In the genomic region with DNA sequence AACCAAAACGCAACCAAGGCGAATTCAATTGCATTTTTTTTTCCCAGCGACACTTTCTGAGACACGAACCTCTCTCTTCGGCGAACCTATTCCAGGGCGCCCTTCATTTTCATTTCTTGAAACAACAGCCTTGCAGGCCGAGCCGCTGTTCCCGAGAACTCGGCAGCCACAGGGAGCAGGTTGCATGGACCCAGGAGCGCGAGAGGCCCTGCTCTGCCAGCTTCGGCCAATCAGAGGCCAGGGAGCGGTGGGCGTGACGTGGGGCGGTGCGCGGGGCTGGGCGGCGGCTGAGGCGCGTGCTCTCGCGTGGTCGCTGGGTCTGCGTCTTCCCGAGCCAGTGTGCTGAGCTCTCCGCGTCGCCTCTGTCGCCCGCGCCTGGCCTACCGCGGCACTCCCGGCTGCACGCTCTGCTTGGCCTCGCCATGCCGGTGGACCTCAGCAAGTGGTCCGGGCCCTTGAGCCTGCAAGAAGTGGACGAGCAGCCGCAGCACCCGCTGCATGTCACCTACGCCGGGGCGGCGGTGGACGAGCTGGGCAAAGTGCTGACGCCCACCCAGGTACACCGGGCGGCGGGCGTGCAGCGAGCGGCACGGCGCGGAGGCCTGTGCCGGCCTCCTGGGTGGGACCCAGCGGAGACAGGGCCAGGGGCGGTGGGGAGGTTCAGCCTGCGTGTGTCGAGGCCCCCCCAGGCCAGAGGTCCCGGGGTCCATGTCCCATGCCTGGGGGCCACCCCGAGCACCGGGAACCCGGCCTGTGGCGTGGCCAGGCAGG, we compare ENCODE assay signal across 1 cellular context.
TF ChIP-seq lines count a peak whose summit lies in the region.

A gene (plus strand): TSS at position 337 of the 771 bp plus-strand sequence. CDS start 86 bp downstream, at position 423.

TF ChIP-seq in HepG2, 621 proteins besides CTCF, POLR2A, EP300 and RAD21 (continued from another document and continues in another):
- TF ChIP-seq KDM6A (CRISPR knock-in tag; IDR thresholded peaks at IDR 0.05; ENCODE audit: low read depth), result no peak
- no peak for TF ChIP-seq RFX1 (IDR thresholded peaks at IDR 0.05)
- TF ChIP-seq SIN3A (IDR thresholded peaks at IDR 0.05; ENCODE audit: borderline replicate concordance, low read depth, low read length), result peak; percentile 77; the same call in 1 of the 2 replicates
- TF ChIP-seq ZNF792 (CRISPR knock-in tag; IDR thresholded peaks at IDR 0.05), result peak; percentile 64
- TF ChIP-seq PPARG (CRISPR knock-in tag; conservative IDR thresholded peaks at IDR 0.05), result no peak
- TF ChIP-seq NCOA5 (CRISPR knock-in tag; IDR thresholded peaks at IDR 0.05), result no peak
- no peak for TF ChIP-seq ZFP41 (CRISPR knock-in tag; IDR thresholded peaks at IDR 0.05; ENCODE audit: borderline replicate concordance)
- TF ChIP-seq, protein P1, sequence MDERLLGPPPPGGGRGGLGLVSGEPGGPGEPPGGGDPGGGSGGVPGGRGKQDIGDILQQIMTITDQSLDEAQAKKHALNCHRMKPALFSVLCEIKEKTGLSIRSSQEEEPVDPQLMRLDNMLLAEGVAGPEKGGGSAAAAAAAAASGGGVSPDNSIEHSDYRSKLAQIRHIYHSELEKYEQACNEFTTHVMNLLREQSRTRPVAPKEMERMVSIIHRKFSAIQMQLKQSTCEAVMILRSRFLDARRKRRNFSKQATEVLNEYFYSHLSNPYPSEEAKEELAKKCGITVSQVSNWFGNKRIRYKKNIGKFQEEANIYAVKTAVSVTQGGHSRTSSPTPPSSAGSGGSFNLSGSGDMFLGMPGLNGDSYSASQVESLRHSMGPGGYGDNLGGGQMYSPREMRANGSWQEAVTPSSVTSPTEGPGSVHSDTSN (CRISPR knock-in tag; IDR thresholded peaks at IDR 0.05), result no peak
- TF ChIP-seq PHF20 (CRISPR knock-in tag; IDR thresholded peaks at IDR 0.05), result peak; percentile 31
- TF ChIP-seq, protein P2, sequence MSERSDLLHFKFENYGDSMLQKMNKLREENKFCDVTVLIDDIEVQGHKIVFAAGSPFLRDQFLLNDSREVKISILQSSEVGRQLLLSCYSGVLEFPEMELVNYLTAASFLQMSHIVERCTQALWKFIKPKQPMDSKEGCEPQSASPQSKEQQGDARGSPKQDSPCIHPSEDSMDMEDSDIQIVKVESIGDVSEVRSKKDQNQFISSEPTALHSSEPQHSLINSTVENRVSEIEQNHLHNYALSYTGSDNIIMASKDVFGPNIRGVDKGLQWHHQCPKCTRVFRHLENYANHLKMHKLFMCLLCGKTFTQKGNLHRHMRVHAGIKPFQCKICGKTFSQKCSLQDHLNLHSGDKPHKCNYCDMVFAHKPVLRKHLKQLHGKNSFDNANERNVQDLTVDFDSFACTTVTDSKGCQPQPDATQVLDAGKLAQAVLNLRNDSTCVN (CRISPR knock-in tag; IDR thresholded peaks at IDR 0.05; ENCODE audit: borderline replicate concordance), result peak; percentile 87
- TF ChIP-seq ZNF30 (CRISPR knock-in tag; IDR thresholded peaks at IDR 0.05), result no peak
- TF ChIP-seq ZNF496 (CRISPR knock-in tag; IDR thresholded peaks at IDR 0.05; ENCODE audit: insufficient replicate concordance), result no peak
- TF ChIP-seq YY1 (IDR thresholded peaks at IDR 0.05; ENCODE audit: insufficient read depth, insufficient replicate concordance, low read depth, low read length), result peak; percentile 73
- no peak for TF ChIP-seq ZFP1 (CRISPR knock-in tag; IDR thresholded peaks at IDR 0.05)
- no peak for TF ChIP-seq CENPX (CRISPR knock-in tag; IDR thresholded peaks at IDR 0.05)
- peak; percentile 80; the same call in 1 of the 2 replicates for TF ChIP-seq SNAPC2 (CRISPR knock-in tag; IDR thresholded peaks at IDR 0.05)
- 0 out of 2 replicates have a peak, but pooled peaks have one; percentile 37 for TF ChIP-seq ZNF317 (CRISPR knock-in tag; IDR thresholded peaks at IDR 0.05)
- TF ChIP-seq HOXA5 (CRISPR knock-in tag; IDR thresholded peaks at IDR 0.05), result peak; percentile 87
- TF ChIP-seq ZNF713 (CRISPR knock-in tag; IDR thresholded peaks at IDR 0.05), result no peak; the same call in 1 of the 2 replicates
- peak; percentile 46; the same call in 1 of the 2 replicates for TF ChIP-seq NAIF1 (CRISPR knock-in tag; IDR thresholded peaks at IDR 0.05; ENCODE audit: borderline replicate concordance)
- TF ChIP-seq JARID2 (CRISPR knock-in tag; IDR thresholded peaks at IDR 0.05; ENCODE audit: insufficient replicate concordance), result no peak
- TF ChIP-seq, protein P3, sequence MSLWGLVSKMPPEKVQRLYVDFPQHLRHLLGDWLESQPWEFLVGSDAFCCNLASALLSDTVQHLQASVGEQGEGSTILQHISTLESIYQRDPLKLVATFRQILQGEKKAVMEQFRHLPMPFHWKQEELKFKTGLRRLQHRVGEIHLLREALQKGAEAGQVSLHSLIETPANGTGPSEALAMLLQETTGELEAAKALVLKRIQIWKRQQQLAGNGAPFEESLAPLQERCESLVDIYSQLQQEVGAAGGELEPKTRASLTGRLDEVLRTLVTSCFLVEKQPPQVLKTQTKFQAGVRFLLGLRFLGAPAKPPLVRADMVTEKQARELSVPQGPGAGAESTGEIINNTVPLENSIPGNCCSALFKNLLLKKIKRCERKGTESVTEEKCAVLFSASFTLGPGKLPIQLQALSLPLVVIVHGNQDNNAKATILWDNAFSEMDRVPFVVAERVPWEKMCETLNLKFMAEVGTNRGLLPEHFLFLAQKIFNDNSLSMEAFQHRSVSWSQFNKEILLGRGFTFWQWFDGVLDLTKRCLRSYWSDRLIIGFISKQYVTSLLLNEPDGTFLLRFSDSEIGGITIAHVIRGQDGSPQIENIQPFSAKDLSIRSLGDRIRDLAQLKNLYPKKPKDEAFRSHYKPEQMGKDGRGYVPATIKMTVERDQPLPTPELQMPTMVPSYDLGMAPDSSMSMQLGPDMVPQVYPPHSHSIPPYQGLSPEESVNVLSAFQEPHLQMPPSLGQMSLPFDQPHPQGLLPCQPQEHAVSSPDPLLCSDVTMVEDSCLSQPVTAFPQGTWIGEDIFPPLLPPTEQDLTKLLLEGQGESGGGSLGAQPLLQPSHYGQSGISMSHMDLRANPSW (CRISPR knock-in tag; IDR thresholded peaks at IDR 0.05; ENCODE audit: borderline replicate concordance), result no peak
- TF ChIP-seq MEF2D (CRISPR knock-in tag; IDR thresholded peaks at IDR 0.05), result peak; percentile 73; the same call in 1 of the 2 replicates
- no peak for TF ChIP-seq FOXA1 (IDR thresholded peaks at IDR 0.05)
- TF ChIP-seq FOXA1 (CRISPR knock-in tag; IDR thresholded peaks at IDR 0.05), result peak; percentile 26; the same call in 1 of the 2 replicates
- TF ChIP-seq STAT5B (CRISPR knock-in tag; IDR thresholded peaks at IDR 0.05), result 0 out of 2 replicates have a peak, but pooled peaks have one; percentile 25
- no peak for TF ChIP-seq ZNF333 (CRISPR knock-in tag; IDR thresholded peaks at IDR 0.05; ENCODE audit: borderline replicate concordance)
- peak; percentile 93; the same call in 1 of the 2 replicates for TF ChIP-seq ZNF782 (CRISPR knock-in tag; IDR thresholded peaks at IDR 0.05; ENCODE audit: borderline replicate concordance)
- peak; percentile 75 for TF ChIP-seq SOX5 (CRISPR knock-in tag; IDR thresholded peaks at IDR 0.05; ENCODE audit: borderline replicate concordance)
- no peak for TF ChIP-seq TAF15 (IDR thresholded peaks at IDR 0.05; ENCODE audit: low read depth, low read length, poor library complexity, severe bottlenecking)
- TF ChIP-seq, protein P4, sequence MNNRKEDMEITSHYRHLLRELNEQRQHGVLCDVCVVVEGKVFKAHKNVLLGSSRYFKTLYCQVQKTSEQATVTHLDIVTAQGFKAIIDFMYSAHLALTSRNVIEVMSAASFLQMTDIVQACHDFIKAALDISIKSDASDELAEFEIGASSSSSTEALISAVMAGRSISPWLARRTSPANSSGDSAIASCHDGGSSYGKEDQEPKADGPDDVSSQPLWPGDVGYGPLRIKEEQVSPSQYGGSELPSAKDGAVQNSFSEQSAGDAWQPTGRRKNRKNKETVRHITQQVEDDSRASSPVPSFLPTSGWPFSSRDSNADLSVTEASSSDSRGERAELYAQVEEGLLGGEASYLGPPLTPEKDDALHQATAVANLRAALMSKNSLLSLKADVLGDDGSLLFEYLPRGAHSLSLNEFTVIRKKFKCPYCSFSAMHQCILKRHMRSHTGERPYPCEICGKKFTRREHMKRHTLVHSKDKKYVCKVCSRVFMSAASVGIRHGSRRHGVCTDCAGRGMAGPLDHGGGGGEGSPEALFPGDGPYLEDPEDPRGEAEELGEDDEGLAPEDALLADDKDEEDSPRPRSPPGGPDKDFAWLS (CRISPR knock-in tag; IDR thresholded peaks at IDR 0.05; ENCODE audit: borderline replicate concordance), result no peak
- no peak; the same call in 1 of the 2 replicates for TF ChIP-seq GPN1 (CRISPR knock-in tag; IDR thresholded peaks at IDR 0.05; ENCODE audit: borderline replicate concordance)
- TF ChIP-seq RXRB (CRISPR knock-in tag; IDR thresholded peaks at IDR 0.05; ENCODE audit: borderline replicate concordance), result peak; percentile 49; the same call in 1 of the 2 replicates
- TF ChIP-seq CENPT (CRISPR knock-in tag; IDR thresholded peaks at IDR 0.05; ENCODE audit: low read depth), result no peak
- TF ChIP-seq ZNF207 (IDR thresholded peaks at IDR 0.05; ENCODE audit: borderline replicate concordance), result no peak
- TF ChIP-seq FOXO1 (CRISPR knock-in tag; IDR thresholded peaks at IDR 0.05), result peak; percentile 66
- no peak for TF ChIP-seq NFE2L1 (CRISPR knock-in tag; IDR thresholded peaks at IDR 0.05; ENCODE audit: borderline replicate concordance)
- TF ChIP-seq, protein P5, sequence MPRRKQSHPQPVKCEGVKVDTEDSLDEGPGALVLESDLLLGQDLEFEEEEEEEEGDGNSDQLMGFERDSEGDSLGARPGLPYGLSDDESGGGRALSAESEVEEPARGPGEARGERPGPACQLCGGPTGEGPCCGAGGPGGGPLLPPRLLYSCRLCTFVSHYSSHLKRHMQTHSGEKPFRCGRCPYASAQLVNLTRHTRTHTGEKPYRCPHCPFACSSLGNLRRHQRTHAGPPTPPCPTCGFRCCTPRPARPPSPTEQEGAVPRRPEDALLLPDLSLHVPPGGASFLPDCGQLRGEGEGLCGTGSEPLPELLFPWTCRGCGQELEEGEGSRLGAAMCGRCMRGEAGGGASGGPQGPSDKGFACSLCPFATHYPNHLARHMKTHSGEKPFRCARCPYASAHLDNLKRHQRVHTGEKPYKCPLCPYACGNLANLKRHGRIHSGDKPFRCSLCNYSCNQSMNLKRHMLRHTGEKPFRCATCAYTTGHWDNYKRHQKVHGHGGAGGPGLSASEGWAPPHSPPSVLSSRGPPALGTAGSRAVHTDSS (CRISPR knock-in tag; conservative IDR thresholded peaks at IDR 0.05), result no peak; the same call in 1 of the 2 replicates
- no peak for TF ChIP-seq THYN1 (CRISPR knock-in tag; IDR thresholded peaks at IDR 0.05; ENCODE audit: borderline replicate concordance, low read depth)
- TF ChIP-seq, protein P6, sequence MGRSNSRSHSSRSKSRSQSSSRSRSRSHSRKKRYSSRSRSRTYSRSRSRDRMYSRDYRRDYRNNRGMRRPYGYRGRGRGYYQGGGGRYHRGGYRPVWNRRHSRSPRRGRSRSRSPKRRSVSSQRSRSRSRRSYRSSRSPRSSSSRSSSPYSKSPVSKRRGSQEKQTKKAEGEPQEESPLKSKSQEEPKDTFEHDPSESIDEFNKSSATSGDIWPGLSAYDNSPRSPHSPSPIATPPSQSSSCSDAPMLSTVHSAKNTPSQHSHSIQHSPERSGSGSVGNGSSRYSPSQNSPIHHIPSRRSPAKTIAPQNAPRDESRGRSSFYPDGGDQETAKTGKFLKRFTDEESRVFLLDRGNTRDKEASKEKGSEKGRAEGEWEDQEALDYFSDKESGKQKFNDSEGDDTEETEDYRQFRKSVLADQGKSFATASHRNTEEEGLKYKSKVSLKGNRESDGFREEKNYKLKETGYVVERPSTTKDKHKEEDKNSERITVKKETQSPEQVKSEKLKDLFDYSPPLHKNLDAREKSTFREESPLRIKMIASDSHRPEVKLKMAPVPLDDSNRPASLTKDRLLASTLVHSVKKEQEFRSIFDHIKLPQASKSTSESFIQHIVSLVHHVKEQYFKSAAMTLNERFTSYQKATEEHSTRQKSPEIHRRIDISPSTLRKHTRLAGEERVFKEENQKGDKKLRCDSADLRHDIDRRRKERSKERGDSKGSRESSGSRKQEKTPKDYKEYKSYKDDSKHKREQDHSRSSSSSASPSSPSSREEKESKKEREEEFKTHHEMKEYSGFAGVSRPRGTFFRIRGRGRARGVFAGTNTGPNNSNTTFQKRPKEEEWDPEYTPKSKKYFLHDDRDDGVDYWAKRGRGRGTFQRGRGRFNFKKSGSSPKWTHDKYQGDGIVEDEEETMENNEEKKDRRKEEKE (IDR thresholded peaks at IDR 0.05), result no peak
- no peak for TF ChIP-seq SCMH1 (CRISPR knock-in tag; IDR thresholded peaks at IDR 0.05; ENCODE audit: borderline replicate concordance)
- TF ChIP-seq THAP11 (CRISPR knock-in tag; IDR thresholded peaks at IDR 0.05), result peak; percentile 78
- TF ChIP-seq ZNF768 (CRISPR knock-in tag; IDR thresholded peaks at IDR 0.05), result peak; percentile 85
- TF ChIP-seq, protein P7, sequence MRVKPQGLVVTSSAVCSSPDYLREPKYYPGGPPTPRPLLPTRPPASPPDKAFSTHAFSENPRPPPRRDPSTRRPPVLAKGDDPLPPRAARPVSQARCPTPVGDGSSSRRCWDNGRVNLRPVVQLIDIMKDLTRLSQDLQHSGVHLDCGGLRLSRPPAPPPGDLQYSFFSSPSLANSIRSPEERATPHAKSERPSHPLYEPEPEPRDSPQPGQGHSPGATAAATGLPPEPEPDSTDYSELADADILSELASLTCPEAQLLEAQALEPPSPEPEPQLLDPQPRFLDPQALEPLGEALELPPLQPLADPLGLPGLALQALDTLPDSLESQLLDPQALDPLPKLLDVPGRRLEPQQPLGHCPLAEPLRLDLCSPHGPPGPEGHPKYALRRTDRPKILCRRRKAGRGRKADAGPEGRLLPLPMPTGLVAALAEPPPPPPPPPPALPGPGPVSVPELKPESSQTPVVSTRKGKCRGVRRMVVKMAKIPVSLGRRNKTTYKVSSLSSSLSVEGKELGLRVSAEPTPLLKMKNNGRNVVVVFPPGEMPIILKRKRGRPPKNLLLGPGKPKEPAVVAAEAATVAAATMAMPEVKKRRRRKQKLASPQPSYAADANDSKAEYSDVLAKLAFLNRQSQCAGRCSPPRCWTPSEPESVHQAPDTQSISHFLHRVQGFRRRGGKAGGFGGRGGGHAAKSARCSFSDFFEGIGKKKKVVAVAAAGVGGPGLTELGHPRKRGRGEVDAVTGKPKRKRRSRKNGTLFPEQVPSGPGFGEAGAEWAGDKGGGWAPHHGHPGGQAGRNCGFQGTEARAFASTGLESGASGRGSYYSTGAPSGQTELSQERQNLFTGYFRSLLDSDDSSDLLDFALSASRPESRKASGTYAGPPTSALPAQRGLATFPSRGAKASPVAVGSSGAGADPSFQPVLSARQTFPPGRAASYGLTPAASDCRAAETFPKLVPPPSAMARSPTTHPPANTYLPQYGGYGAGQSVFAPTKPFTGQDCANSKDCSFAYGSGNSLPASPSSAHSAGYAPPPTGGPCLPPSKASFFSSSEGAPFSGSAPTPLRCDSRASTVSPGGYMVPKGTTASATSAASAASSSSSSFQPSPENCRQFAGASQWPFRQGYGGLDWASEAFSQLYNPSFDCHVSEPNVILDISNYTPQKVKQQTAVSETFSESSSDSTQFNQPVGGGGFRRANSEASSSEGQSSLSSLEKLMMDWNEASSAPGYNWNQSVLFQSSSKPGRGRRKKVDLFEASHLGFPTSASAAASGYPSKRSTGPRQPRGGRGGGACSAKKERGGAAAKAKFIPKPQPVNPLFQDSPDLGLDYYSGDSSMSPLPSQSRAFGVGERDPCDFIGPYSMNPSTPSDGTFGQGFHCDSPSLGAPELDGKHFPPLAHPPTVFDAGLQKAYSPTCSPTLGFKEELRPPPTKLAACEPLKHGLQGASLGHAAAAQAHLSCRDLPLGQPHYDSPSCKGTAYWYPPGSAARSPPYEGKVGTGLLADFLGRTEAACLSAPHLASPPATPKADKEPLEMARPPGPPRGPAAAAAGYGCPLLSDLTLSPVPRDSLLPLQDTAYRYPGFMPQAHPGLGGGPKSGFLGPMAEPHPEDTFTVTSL (CRISPR knock-in tag; IDR thresholded peaks at IDR 0.05; ENCODE audit: borderline replicate concordance), result peak; percentile 66
